In genomic region chr15:37783290-37783689, GRCh38 we compare ENCODE assay signal across 25 cellular contexts.
"Had no signal": no experiment of that assay in that cellular context is flagged by ENCODE, and none has a peak within 500 bp of the region (broad histone marks: within the 10 kb centered on the region; RNA-seq: fewer than 3 reads in every experiment).

No MANE protein-coding gene starts in this region.

- H3K27ac ChIP-seq: ascending aorta, cardiac muscle cell, epithelial cell of prostate, hepatocyte, left ventricle myocardium inferior, upper lobe of left lung, WERI-Rb-1 had no signal

- H2AFZ ChIP-seq: hepatocyte had no signal

- H3K4me3 ChIP-seq: ascending aorta, cardiac muscle cell, hepatocyte, left ventricle myocardium inferior, mucosa of descending colon, SK-N-MC, upper lobe of left lung had no signal

- H3K36me3 ChIP-seq: ascending aorta, cardiac muscle cell, left ventricle myocardium inferior, upper lobe of left lung, WERI-Rb-1 had no signal

- H3K4me1 ChIP-seq: ascending aorta, left ventricle myocardium inferior, upper lobe of left lung had no signal

- H3K27me3 ChIP-seq: ascending aorta, cardiac muscle cell, hepatocyte, upper lobe of left lung had no signal

- DNase-seq: activated CD4-positive, alpha-beta T cell treated with anti-CD3 and anti-CD28 coated beads, Interleukin-2, amount 10 ng/mL, durations not matched to agents 7 days and 5 days; activated CD4-positive, CD25-positive, alpha-beta regulatory T cell treated with anti-CD3 and anti-CD28 coated beads, Interleukin-2, amount 50 U/mL, for 72 hours; activated CD8-positive, alpha-beta memory T cell treated with anti-CD3 and anti-CD28 coated beads, Interleukin-2, amount 10 ng/mL, durations not matched to agents 7 days and 5 days; activated CD8-positive, alpha-beta T cell treated with anti-CD3 and anti-CD28 coated beads for 36 hours; activated gamma-delta T cell treated with Interleukin-2 at 50 U/mL for 16 hours; activated T-cell treated with anti-CD3 and anti-CD28 coated beads for 4 hours; cortex of kidney; glutamatergic neuron; kidney glomerular epithelial cell; left ventricle myocardium inferior; mammary epithelial cell; mucosa of descending colon; nephron progenitor cell; posterior cingulate gyrus; stimulated activated CD4-positive, alpha-beta T cell treated with anti-CD3 and anti-CD28 coated beads, Interleukin-2, amount 100 ng/mL, for 48 hours; stimulated activated CD8-positive, alpha-beta memory T cell treated with anti-CD3 and anti-CD28 coated beads, Interleukin-4, amount 100 ng/mL, for 48 hours; stimulated activated naive CD4-positive, alpha-beta T cell; SW 1271; upper lobe of left lung; WERI-Rb-1 had no signal

- H3K9me3 ChIP-seq: ascending aorta, left ventricle myocardium inferior, mucosa of descending colon, upper lobe of left lung had no signal

- H3K4me2 ChIP-seq: hepatocyte had no signal
